ENCODE assay signal across 27 cellular contexts in the genomic region with DNA sequence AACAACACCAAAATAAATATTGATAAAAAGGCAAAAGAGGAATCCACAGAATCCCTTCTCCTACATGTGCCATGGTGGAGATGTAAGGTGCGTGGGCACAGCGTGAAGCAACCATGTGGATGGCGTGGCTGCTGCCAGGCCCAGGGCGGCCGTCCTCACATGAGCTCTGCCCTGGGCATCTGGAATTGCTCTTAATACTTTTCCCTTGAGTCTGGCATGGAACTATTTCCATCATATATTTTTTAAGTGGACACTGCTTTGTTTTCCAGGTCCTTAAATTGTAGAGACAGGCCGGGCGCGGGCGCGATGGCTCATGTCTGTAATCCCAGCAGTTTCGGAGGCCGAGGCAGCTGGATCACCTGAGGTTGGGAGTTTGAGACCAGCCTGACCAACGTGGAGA.
"Had no signal": no experiment of that assay in that cellular context is flagged by ENCODE, and none has a peak within 500 bp of the region (broad histone marks: within the 10 kb centered on the region; RNA-seq: fewer than 3 reads in every experiment).

No MANE protein-coding gene starts in this region.

- DNase-seq: naive thymus-derived CD4-positive, alpha-beta T cell; natural killer cell; occipital lobe; pancreas; retina; right cardiac atrium; right lobe of liver; sigmoid colon; small intestine; stimulated activated CD4-positive, alpha-beta T cell treated with anti-CD3 and anti-CD28 coated beads, Interleukin-15, amount 100 ng/mL, for 24 hours; stimulated activated CD4-positive, alpha-beta T cell treated with anti-CD3 and anti-CD28 coated beads, Interleukin-2, amount 100 ng/mL, for 24 hours; stimulated activated CD4-positive, alpha-beta T cell treated with anti-CD3 and anti-CD28 coated beads, Interleukin-2, amount 100 ng/mL, for 48 hours; stimulated activated CD4-positive, alpha-beta T cell treated with anti-CD3 and anti-CD28 coated beads, Interleukin-4, amount 100 ng/mL, for 24 hours; stimulated activated naive B cell treated with anti-CD40 and anti-IgM and Interleukin-4, amounts not matched to agents 10 μg/mL and 1 μg/mL and 100 μg/mL, for 72 hours; stimulated activated naive CD4-positive, alpha-beta T cell treated with Interleukin-2 at 50 U/mL for 16 hours; stomach; thyroid gland; trophoblast cell had no signal

- H3K27me3 ChIP-seq: pancreas, right lobe of liver, stomach, thyroid gland, tibial nerve, upper lobe of left lung, vagina had no signal

- H3K27me3 Mint-ChIP-seq: naive thymus-derived CD4-positive, alpha-beta T cell; stimulated activated naive B cell treated with anti-CD40 and anti-IgM and Interleukin-4, amounts not matched to agents 10 μg/mL and 1 μg/mL and 100 μg/mL, for 72 hours; stimulated activated naive CD8-positive, alpha-beta T cell treated with anti-CD3 and anti-CD28 coated beads, Interleukin-15, Interleukin-2, amounts not matched to agents 100 ng/mL and 50 ng/mL, for 24 hours had no signal

- H3K36me3 ChIP-seq: pancreas, prostate gland, right lobe of liver, sigmoid colon, stomach, thoracic aorta, thyroid gland, tibial nerve, upper lobe of left lung, vagina had no signal

- H3K4me3 Mint-ChIP-seq: naive thymus-derived CD4-positive, alpha-beta T cell; natural killer cell; nephron; neural crest cell; stimulated activated effector memory CD8-positive, alpha-beta T cell treated with anti-CD3 and anti-CD28 coated beads, Interleukin-12 subunit alpha, Interleukin-12 subunit beta, amount 100 ng/mL, for 72 hours; stimulated activated naive B cell treated with anti-CD40 and anti-IgM and Interleukin-4, amounts not matched to agents 10 μg/mL and 1 μg/mL and 100 μg/mL, for 72 hours; stimulated activated naive CD8-positive, alpha-beta T cell treated with anti-CD3 and anti-CD28 coated beads, Interleukin-15, Interleukin-2, amounts not matched to agents 100 ng/mL and 50 ng/mL, for 24 hours had no signal

- H3K4me1 Mint-ChIP-seq: naive thymus-derived CD4-positive, alpha-beta T cell; natural killer cell; nephron; stimulated activated effector memory CD8-positive, alpha-beta T cell treated with anti-CD3 and anti-CD28 coated beads, Interleukin-12 subunit alpha, Interleukin-12 subunit beta, amount 100 ng/mL, for 72 hours had no signal

- H3K27ac ChIP-seq: pancreas, prostate gland, right lobe of liver, sigmoid colon, stomach, thoracic aorta, thyroid gland, tibial nerve, upper lobe of left lung, vagina had no signal

- ATAC-seq: naive thymus-derived CD4-positive, alpha-beta T cell; pancreas; right cardiac atrium; right lobe of liver; stimulated activated effector memory CD8-positive, alpha-beta T cell treated with anti-CD3 and anti-CD28 coated beads, Interleukin-12 subunit alpha, Interleukin-12 subunit beta, amount 100 ng/mL, for 72 hours; stimulated activated naive B cell treated with anti-CD40 and anti-IgM and Interleukin-4, amounts not matched to agents 10 μg/mL and 1 μg/mL and 100 μg/mL, for 72 hours had no signal

- H3K4me3 ChIP-seq: pancreas, prostate gland, right lobe of liver, sigmoid colon, stomach, thoracic aorta, thyroid gland, tibial nerve, upper lobe of left lung, vagina had no signal

- H3K4me1 ChIP-seq: pancreas, prostate gland, right lobe of liver, sigmoid colon, stomach, thyroid gland, tibial nerve, upper lobe of left lung, vagina had no signal

- H3K27ac Mint-ChIP-seq: naive thymus-derived CD4-positive, alpha-beta T cell; natural killer cell; nephron; stimulated activated effector memory CD8-positive, alpha-beta T cell treated with anti-CD3 and anti-CD28 coated beads, Interleukin-12 subunit alpha, Interleukin-12 subunit beta, amount 100 ng/mL, for 72 hours; stimulated activated naive B cell treated with anti-CD40 and anti-IgM and Interleukin-4, amounts not matched to agents 10 μg/mL and 1 μg/mL and 100 μg/mL, for 72 hours; stimulated activated naive CD8-positive, alpha-beta T cell treated with anti-CD3 and anti-CD28 coated beads, Interleukin-15, Interleukin-2, amounts not matched to agents 100 ng/mL and 50 ng/mL, for 24 hours had no signal

- H3K9me3 ChIP-seq: pancreas, prostate gland, right lobe of liver, thoracic aorta, thyroid gland, upper lobe of left lung, vagina had no signal

- H3K9me3 Mint-ChIP-seq: stimulated activated naive CD8-positive, alpha-beta T cell treated with anti-CD3 and anti-CD28 coated beads, Interleukin-15, Interleukin-2, amounts not matched to agents 100 ng/mL and 50 ng/mL, for 24 hours had no signal

- H3K36me3 Mint-ChIP-seq: stimulated activated effector memory CD8-positive, alpha-beta T cell treated with anti-CD3 and anti-CD28 coated beads, Interleukin-12 subunit alpha, Interleukin-12 subunit beta, amount 100 ng/mL, for 72 hours; stimulated activated naive B cell treated with anti-CD40 and anti-IgM and Interleukin-4, amounts not matched to agents 10 μg/mL and 1 μg/mL and 100 μg/mL, for 72 hours had no signal
